In genomic region chr2:73262691-73263429, GRCh38 we compare ENCODE assay signal across 1 cellular context.
TF ChIP-seq lines count a peak whose summit lies in the region.
"Not testable (repeated sequence)": the region's sequence is repeated elsewhere in the genome, so short reads cannot be mapped to it uniquely, and the experiment has no call there.

No MANE protein-coding gene starts in this region.

TF ChIP-seq in HepG2, 621 proteins besides CTCF, POLR2A, EP300 and RAD21:
- peak; percentile 62; the same call in 1 of the 2 replicates for TF ChIP-seq ZNF709 (CRISPR knock-in tag; IDR thresholded peaks at IDR 0.05)
- 0 out of 2 replicates have a peak, but pooled peaks have one; percentile 38 for TF ChIP-seq HNRNPL (IDR thresholded peaks at IDR 0.05; ENCODE audit: low read depth, low read length)
- TF ChIP-seq RARA (CRISPR knock-in tag; IDR thresholded peaks at IDR 0.05), result peak; percentile 51
- 0 out of 2 replicates have a peak, but pooled peaks have one; percentile 51 for TF ChIP-seq ZNF225 (CRISPR knock-in tag; IDR thresholded peaks at IDR 0.05)
- not testable (repeated sequence) for TF ChIP-seq NONO, SOX13 (IDR thresholded peaks at IDR 0.05)
- TF ChIP-seq NONO (CRISPR knock-in tag; conservative IDR thresholded peaks at IDR 0.05), result peak; percentile 2; the same call in 1 of the 2 replicates
- TF ChIP-seq ZSCAN31 (CRISPR knock-in tag; IDR thresholded peaks at IDR 0.05; ENCODE audit: low read depth), result 0 out of 2 replicates have a peak, but pooled peaks have one; percentile 51
- TF ChIP-seq, protein P1, sequence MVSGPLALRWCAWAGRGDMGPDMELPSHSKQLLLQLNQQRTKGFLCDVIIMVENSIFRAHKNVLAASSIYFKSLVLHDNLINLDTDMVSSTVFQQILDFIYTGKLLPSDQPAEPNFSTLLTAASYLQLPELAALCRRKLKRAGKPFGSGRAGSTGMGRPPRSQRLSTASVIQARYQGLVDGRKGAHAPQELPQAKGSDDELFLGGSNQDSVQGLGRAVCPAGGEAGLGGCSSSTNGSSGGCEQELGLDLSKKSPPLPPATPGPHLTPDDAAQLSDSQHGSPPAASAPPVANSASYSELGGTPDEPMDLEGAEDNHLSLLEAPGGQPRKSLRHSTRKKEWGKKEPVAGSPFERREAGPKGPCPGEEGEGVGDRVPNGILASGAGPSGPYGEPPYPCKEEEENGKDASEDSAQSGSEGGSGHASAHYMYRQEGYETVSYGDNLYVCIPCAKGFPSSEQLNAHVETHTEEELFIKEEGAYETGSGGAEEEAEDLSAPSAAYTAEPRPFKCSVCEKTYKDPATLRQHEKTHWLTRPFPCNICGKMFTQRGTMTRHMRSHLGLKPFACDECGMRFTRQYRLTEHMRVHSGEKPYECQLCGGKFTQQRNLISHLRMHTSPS (CRISPR knock-in tag; IDR thresholded peaks at IDR 0.05; ENCODE audit: low read depth), result peak; percentile 7
- TF ChIP-seq NR2F6 (IDR thresholded peaks at IDR 0.05), result peak; percentile 48; the same call in 1 of the 2 replicates
- TF ChIP-seq NR2F6 (CRISPR knock-in tag; IDR thresholded peaks at IDR 0.05), result peak; percentile 33; the same call in 1 of the 2 replicates
- 0 out of 4 replicates have a peak, but pooled peaks of 1 of the 2 experiments have one; percentile 29 for TF ChIP-seq SOX13 (CRISPR knock-in tag; conservative IDR thresholded peaks at IDR 0.05 in 1 of 2, IDR thresholded peaks at IDR 0.05 in 1 of 2)
- peak; percentile 37; the same call in 1 of the 2 replicates for TF ChIP-seq RXRA (CRISPR knock-in tag; IDR thresholded peaks at IDR 0.05)
- TF ChIP-seq, protein P2, sequence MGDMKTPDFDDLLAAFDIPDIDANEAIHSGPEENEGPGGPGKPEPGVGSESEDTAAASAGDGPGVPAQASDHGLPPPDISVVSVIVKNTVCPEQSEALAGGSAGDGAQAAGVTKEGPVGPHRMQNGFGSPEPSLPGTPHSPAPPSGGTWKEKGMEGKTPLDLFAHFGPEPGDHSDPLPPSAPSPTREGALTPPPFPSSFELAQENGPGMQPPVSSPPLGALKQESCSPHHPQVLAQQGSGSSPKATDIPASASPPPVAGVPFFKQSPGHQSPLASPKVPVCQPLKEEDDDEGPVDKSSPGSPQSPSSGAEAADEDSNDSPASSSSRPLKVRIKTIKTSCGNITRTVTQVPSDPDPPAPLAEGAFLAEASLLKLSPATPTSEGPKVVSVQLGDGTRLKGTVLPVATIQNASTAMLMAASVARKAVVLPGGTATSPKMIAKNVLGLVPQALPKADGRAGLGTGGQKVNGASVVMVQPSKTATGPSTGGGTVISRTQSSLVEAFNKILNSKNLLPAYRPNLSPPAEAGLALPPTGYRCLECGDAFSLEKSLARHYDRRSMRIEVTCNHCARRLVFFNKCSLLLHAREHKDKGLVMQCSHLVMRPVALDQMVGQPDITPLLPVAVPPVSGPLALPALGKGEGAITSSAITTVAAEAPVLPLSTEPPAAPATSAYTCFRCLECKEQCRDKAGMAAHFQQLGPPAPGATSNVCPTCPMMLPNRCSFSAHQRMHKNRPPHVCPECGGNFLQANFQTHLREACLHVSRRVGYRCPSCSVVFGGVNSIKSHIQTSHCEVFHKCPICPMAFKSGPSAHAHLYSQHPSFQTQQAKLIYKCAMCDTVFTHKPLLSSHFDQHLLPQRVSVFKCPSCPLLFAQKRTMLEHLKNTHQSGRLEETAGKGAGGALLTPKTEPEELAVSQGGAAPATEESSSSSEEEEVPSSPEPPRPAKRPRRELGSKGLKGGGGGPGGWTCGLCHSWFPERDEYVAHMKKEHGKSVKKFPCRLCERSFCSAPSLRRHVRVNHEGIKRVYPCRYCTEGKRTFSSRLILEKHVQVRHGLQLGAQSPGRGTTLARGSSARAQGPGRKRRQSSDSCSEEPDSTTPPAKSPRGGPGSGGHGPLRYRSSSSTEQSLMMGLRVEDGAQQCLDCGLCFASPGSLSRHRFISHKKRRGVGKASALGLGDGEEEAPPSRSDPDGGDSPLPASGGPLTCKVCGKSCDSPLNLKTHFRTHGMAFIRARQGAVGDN (CRISPR knock-in tag; IDR thresholded peaks at IDR 0.05), result peak; percentile 41; the same call in 1 of the 2 replicates
- 0 out of 2 replicates have a peak, but pooled peaks have one; percentile 12 for TF ChIP-seq HOXA3 (CRISPR knock-in tag; IDR thresholded peaks at IDR 0.05)
- 0 out of 2 replicates have a peak, but pooled peaks have one; percentile 54 for TF ChIP-seq ZNF318 (CRISPR knock-in tag; IDR thresholded peaks at IDR 0.05)
- TF ChIP-seq ZBTB7B (CRISPR knock-in tag; IDR thresholded peaks at IDR 0.05), result 0 out of 2 replicates have a peak, but pooled peaks have one; percentile 38
- peak; percentile 40; the same call in 1 of the 2 replicates for TF ChIP-seq NR2F2 (IDR thresholded peaks at IDR 0.05; ENCODE audit: borderline replicate concordance, low read depth)
- peak; percentile 45; the same call in 1 of the 2 replicates for TF ChIP-seq PITX1 (CRISPR knock-in tag; IDR thresholded peaks at IDR 0.05)
- TF ChIP-seq HMGXB4 (CRISPR knock-in tag; IDR thresholded peaks at IDR 0.05; ENCODE audit: borderline replicate concordance in 1 of 2, low read depth in 1 of 2), result 0 out of 4 replicates have a peak, but pooled peaks of 1 of the 2 experiments have one; percentile 7
- peak; percentile 19; the same call in 1 of the 2 replicates for TF ChIP-seq ZBTB38 (CRISPR knock-in tag; IDR thresholded peaks at IDR 0.05)
- 0 out of 2 replicates have a peak, but pooled peaks have one; percentile 10 for TF ChIP-seq TP53 (CRISPR knock-in tag; conservative IDR thresholded peaks at IDR 0.05)
- TF ChIP-seq ZNF605 (CRISPR knock-in tag; IDR thresholded peaks at IDR 0.05), result peak; percentile 66; the same call in 1 of the 2 replicates
- peak; percentile 30; the same call in 1 of the 2 replicates for TF ChIP-seq HNF4A (CRISPR knock-in tag; IDR thresholded peaks at IDR 0.05)
- peak; percentile 82; the same call in 1 of the 2 replicates for TF ChIP-seq ZNF572 (CRISPR knock-in tag; IDR thresholded peaks at IDR 0.05)
- TF ChIP-seq, protein P3, sequence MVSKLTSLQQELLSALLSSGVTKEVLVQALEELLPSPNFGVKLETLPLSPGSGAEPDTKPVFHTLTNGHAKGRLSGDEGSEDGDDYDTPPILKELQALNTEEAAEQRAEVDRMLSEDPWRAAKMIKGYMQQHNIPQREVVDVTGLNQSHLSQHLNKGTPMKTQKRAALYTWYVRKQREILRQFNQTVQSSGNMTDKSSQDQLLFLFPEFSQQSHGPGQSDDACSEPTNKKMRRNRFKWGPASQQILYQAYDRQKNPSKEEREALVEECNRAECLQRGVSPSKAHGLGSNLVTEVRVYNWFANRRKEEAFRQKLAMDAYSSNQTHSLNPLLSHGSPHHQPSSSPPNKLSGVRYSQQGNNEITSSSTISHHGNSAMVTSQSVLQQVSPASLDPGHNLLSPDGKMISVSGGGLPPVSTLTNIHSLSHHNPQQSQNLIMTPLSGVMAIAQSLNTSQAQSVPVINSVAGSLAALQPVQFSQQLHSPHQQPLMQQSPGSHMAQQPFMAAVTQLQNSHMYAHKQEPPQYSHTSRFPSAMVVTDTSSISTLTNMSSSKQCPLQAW (CRISPR knock-in tag; IDR thresholded peaks at IDR 0.05), result 0 out of 2 replicates have a peak, but pooled peaks have one; percentile 25
- 0 out of 2 replicates have a peak, but pooled peaks have one; percentile 17 for TF ChIP-seq ZNF609 (CRISPR knock-in tag; IDR thresholded peaks at IDR 0.05; ENCODE audit: borderline replicate concordance)
- peak; percentile 14; the same call in 1 of the 2 replicates for TF ChIP-seq ZNF619 (CRISPR knock-in tag; IDR thresholded peaks at IDR 0.05)
- TF ChIP-seq GZF1 (CRISPR knock-in tag; IDR thresholded peaks at IDR 0.05), result 0 out of 2 replicates have a peak, but pooled peaks have one; percentile 7
- peak; percentile 19; the same call in 1 of the 2 replicates for TF ChIP-seq SALL1 (CRISPR knock-in tag; IDR thresholded peaks at IDR 0.05)
